Comparison of ENCODE assay signal across 16 cellular contexts in genomic region chr11:35223429-35223828, GRCh38.
DNase-seq lines count a peak whose midpoint lies in the region; ATAC-seq and TF ChIP-seq lines count a peak whose summit lies in the region.
"Had no signal": no experiment of that assay in that cellular context is flagged by ENCODE, and none has a peak within 500 bp of the region (broad histone marks: within the 10 kb centered on the region; RNA-seq: fewer than 3 reads in every experiment).

No MANE protein-coding gene starts in this region.

- DNase-seq in Right ventricle myocardium superior, result peak; percentile 42
- no peak for DNase-seq in cardiac septum (ENCODE audit: low spot score)
- DNase-seq in T-helper 17 cell, result no peak
- peak; percentile 10 for DNase-seq in iPS-NIHi11 (ENCODE audit: low spot score)
- DNase-seq in vagina (ENCODE audit: extremely low spot score in 2 of 2), result no peak
- DNase-seq in progenitor cell of endocrine pancreas (ENCODE audit: low spot score, unreplicated experiment), result no peak
- no peak for DNase-seq in NK-92 (lab: John Stamatoyannopoulos, UW; ENCODE audit: unreplicated experiment)
- DNase-seq: activated CD4-positive, CD25-positive, alpha-beta regulatory T cell; activated naive CD4-positive, alpha-beta T cell treated with anti-CD3 and anti-CD28 coated beads for 36 hours; H7; left cardiac atrium; PC-9 had no signal

- H3K9me3 ChIP-seq in T-helper 17 cell (ENCODE audit: control insufficient read depth, low read length, poor library complexity, severe bottlenecking) (no peaks in the 10 kb centered on the region), vagina (no peaks in the 10 kb centered on the region)

- intact Hi-C loops in Right ventricle myocardium superior (cut with DNase I), result no loop called here
- intact Hi-C loops in cardiac septum (cut with DNase I), result no loop called here
- intact Hi-C loops in vagina (cut with DNase I), result no loop called here

- TF ChIP-seq CTCF in vagina (IDR thresholded peaks at IDR 0.05) (no peak), progenitor cell of endocrine pancreas (IDR thresholded peaks at IDR 0.05; ENCODE audit: unreplicated experiment) (no peak)

- H3K4me3 Mint-ChIP-seq in T-helper 17 cell (peak overlapping the region; percentile 19), progenitor cell of endocrine pancreas (ENCODE audit: low read depth) (no peak overlapping the region)
- H3K4me3 Mint-ChIP-seq: activated naive CD4-positive, alpha-beta T cell treated with anti-CD3 and anti-CD28 coated beads for 36 hours; stimulated activated memory B cell treated with anti-CD40 and anti-IgM and Interleukin-4, amounts not matched to agents 10 μg/mL and 1 μg/mL and 100 μg/mL, for 72 hours had no signal

- H3K27ac Mint-ChIP-seq in T-helper 17 cell, result peak overlapping the region; percentile 98
- no peak overlapping the region for H3K27ac Mint-ChIP-seq in progenitor cell of endocrine pancreas
- H3K27ac Mint-ChIP-seq: activated naive CD4-positive, alpha-beta T cell treated with anti-CD3 and anti-CD28 coated beads for 36 hours; stimulated activated memory B cell treated with anti-CD40 and anti-IgM and Interleukin-4, amounts not matched to agents 10 μg/mL and 1 μg/mL and 100 μg/mL, for 72 hours had no signal

- H3K36me3 Mint-ChIP-seq in T-helper 17 cell (ENCODE audit: low read depth) (peaks cover 16% of the 10 kb centered on the region), progenitor cell of endocrine pancreas (ENCODE audit: insufficient read depth) (no peaks in the 10 kb centered on the region)

- H3K4me1 Mint-ChIP-seq in T-helper 17 cell, result peaks cover 11% of the 10 kb centered on the region
- H3K4me1 Mint-ChIP-seq in progenitor cell of endocrine pancreas (ENCODE audit: low read depth), result no peaks in the 10 kb centered on the region
- H3K4me1 Mint-ChIP-seq: stimulated activated memory B cell treated with anti-CD40 and anti-IgM and Interleukin-4, amounts not matched to agents 10 μg/mL and 1 μg/mL and 100 μg/mL, for 72 hours had no signal

- H3K9me3 Mint-ChIP-seq in progenitor cell of endocrine pancreas (ENCODE audit: low read depth), result no peaks in the 10 kb centered on the region
- H3K9me3 Mint-ChIP-seq: activated naive CD4-positive, alpha-beta T cell treated with anti-CD3 and anti-CD28 coated beads for 36 hours; stimulated activated memory B cell treated with anti-CD40 and anti-IgM and Interleukin-4, amounts not matched to agents 10 μg/mL and 1 μg/mL and 100 μg/mL, for 72 hours had no signal

- ATAC-seq in Right ventricle myocardium superior (ENCODE audit: poor library complexity) (no peak), T-helper 17 cell (no peak), HG02938 (IDR thresholded peaks at IDR 0.05; ENCODE audit: unreplicated experiment) (no peak)
- ATAC-seq: stimulated activated memory B cell treated with anti-CD40 and anti-IgM and Interleukin-4, amounts not matched to agents 10 μg/mL and 1 μg/mL and 100 μg/mL, for 72 hours had no signal

- no peaks in the 10 kb centered on the region for H3K27me3 Mint-ChIP-seq in T-helper 17 cell
- peaks cover 12% of the 10 kb centered on the region for H3K27me3 Mint-ChIP-seq in progenitor cell of endocrine pancreas
- H3K27me3 Mint-ChIP-seq: stimulated activated memory B cell treated with anti-CD40 and anti-IgM and Interleukin-4, amounts not matched to agents 10 μg/mL and 1 μg/mL and 100 μg/mL, for 72 hours had no signal

- peak overlapping the region; percentile 16 for H3K27ac ChIP-seq in vagina
- H3K27ac ChIP-seq: C4-2B, epithelial cell of prostate, PC-9 had no signal

- no peaks in the 10 kb centered on the region for H3K27me3 ChIP-seq in vagina

- peaks cover 0 to 57% of the 10 kb centered on the region in 2 donors for H3K36me3 ChIP-seq in vagina

- no peak for TF ChIP-seq POLR2A in vagina (IDR thresholded peaks at IDR 0.05)

- no peak overlapping the region for H3K4me3 ChIP-seq in vagina
- H3K4me3 ChIP-seq: PC-9 had no signal

- H3K4me1 ChIP-seq in vagina, result peaks cover 20% of the 10 kb centered on the region

Comparison
In these comparisons a context has a peak if more than half of its experiments do, and no peak if none do; other contexts are left out.
1. DNase-seq: peak in Right ventricle myocardium superior (single experiment) and iPS-NIHi11 (single experiment); none in cardiac septum (single experiment), T-helper 17 cell (0 of 3), vagina (0 of 2), progenitor cell of endocrine pancreas (single experiment) and NK-92 (single experiment).